10 cellular contexts compared by ENCODE assay signal in the genomic region with DNA sequence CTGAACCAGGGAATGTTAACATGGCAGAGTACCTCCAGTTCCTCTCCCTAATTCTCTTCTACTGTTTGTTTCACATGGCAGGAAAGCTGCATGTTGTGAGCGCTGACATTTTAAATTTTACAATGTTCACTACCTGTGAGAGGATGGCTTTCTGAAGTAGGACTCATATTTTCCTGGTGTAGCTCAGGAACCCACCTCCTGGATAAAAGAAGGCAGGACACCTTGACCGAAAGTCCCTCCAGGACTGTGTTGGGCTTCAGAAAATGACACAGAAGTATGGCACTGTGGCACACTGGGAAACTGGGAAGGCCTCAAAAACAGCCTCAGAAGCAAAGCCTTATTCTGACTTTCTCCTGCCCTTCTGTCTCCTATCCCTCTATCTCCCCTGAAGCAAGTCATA. TPM values are rescaled to one million over a fixed set of nuclear protein-coding genes. Genes with fewer than 3 reads are reported as not detected.
A peak's percentile ranks its signal among the peaks of the same experiment; 100 is the strongest.
DNase-seq lines count a peak whose midpoint lies in the region; ATAC-seq and TF ChIP-seq lines count a peak whose summit lies in the region.
"Had no signal": no experiment of that assay in that cellular context is flagged by ENCODE, and none has a peak within 500 bp of the region (broad histone marks: within the 10 kb centered on the region; RNA-seq: fewer than 3 reads in every experiment).

No MANE protein-coding gene starts in this region.

- H3K4me1 ChIP-seq in mesenchymal stem cell (ENCODE audit: control insufficient read depth, insufficient read depth, low read depth, low read length) (peaks cover 4% of the 10 kb centered on the region), spleen (no peaks in the 10 kb centered on the region)

- no peak for TF ChIP-seq POLR2A in spleen (IDR thresholded peaks at IDR 0.05)

- H3K23ac ChIP-seq in mesenchymal stem cell (ENCODE audit: low read length in 2 of 2): no peak overlapping the region

- peak overlapping the region; percentile 46 for H2AK5ac ChIP-seq in mesenchymal stem cell (ENCODE audit: low read length, severe bottlenecking)

- H2BK15ac ChIP-seq in mesenchymal stem cell (ENCODE audit: low read depth, poor library complexity, severe bottlenecking): no peak overlapping the region

- H2AFZ ChIP-seq in mesenchymal stem cell (ENCODE audit: low read depth, low read length): no peak overlapping the region

- H4K91ac ChIP-seq in mesenchymal stem cell (ENCODE audit: low read length): no peak overlapping the region

- H3K4me3 Mint-ChIP-seq in Calu3 (ENCODE audit: low read depth, unreplicated experiment): peak overlapping the region; percentile 24
- H3K4me3 Mint-ChIP-seq: brain had no signal

- no peak overlapping the region for H4K8ac ChIP-seq in mesenchymal stem cell (ENCODE audit: low read length)

- no peak overlapping the region for H3K18ac ChIP-seq in mesenchymal stem cell (ENCODE audit: low read depth in 1 of 2, low read length in 2 of 2)

- no peak overlapping the region for H3K9ac ChIP-seq in mesenchymal stem cell (ENCODE audit: low read length)

- H2BK5ac ChIP-seq in mesenchymal stem cell (ENCODE audit: low read depth, low read length, poor library complexity, severe bottlenecking): no peak overlapping the region

- no peaks in the 10 kb centered on the region for H3K9me3 Mint-ChIP-seq in Calu3 (ENCODE audit: low read depth, unreplicated experiment)

- H2BK12ac ChIP-seq in mesenchymal stem cell (ENCODE audit: low read length in 2 of 2): no peak overlapping the region

- no peak for TF ChIP-seq EP300 in Ishikawa (IDR thresholded peaks at IDR 0.05; ENCODE audit: borderline replicate concordance)

- no peak overlapping the region for H3K14ac ChIP-seq in mesenchymal stem cell (ENCODE audit: low read length in 2 of 2)

- H3K4me3 ChIP-seq in choroid plexus epithelial cell (ENCODE audit: low read depth, low read length) (no peak overlapping the region), mesenchymal stem cell (ENCODE audit: insufficient read depth in 1 of 2, low read depth in 1 of 2, low read length in 2 of 2) (no peak overlapping the region), spleen (no peak overlapping the region)

- 96% methylated on average over 2 of the region's 2 CpGs for whole genome bisulfite sequencing in mesenchymal stem cell
- WGBS in spleen, 5 donors: 79 to 97% (median 88%) methylated on average over 2 of the region's 2 CpGs

- CTCF ChIA-PET in Calu3 (lab: Charles Lee): interaction anchor here (0.7 to 3.6 kb wide), 4 partner anchors 12 to 30 kb away, joined by 4 to 11 read pairs (median 4); no protein-coding TSS in a partner anchor

- H3K27me3 Mint-ChIP-seq in Calu3 (ENCODE audit: unreplicated experiment): no peaks in the 10 kb centered on the region
- H3K27me3 Mint-ChIP-seq: brain had no signal

- no peak overlapping the region for H3K4me2 ChIP-seq in mesenchymal stem cell (ENCODE audit: low read length, poor library complexity, severe bottlenecking)

- no peak overlapping the region for H3K27ac ChIP-seq in mesenchymal stem cell (ENCODE audit: low read length, poor library complexity, severe bottlenecking)
- no peak overlapping the region for H3K27ac ChIP-seq in spleen

- TF ChIP-seq CTCF in Calu3 (IDR thresholded peaks at IDR 0.05; ENCODE audit: unreplicated experiment): peak; percentile 53
- peak; percentile 66 for TF ChIP-seq CTCF in choroid plexus epithelial cell (conservative IDR thresholded peaks at IDR 0.05; ENCODE audit: low read depth, low read length)
- no peak for TF ChIP-seq CTCF in spleen (IDR thresholded peaks at IDR 0.05 in 8 of 11, conservative IDR thresholded peaks at IDR 0.05 in 3 of 11)

- H2BK120ac ChIP-seq in mesenchymal stem cell (ENCODE audit: low read depth, low read length): no peak overlapping the region

- H3K36me3 ChIP-seq in mesenchymal stem cell (ENCODE audit: control insufficient read depth in 1 of 2, insufficient read depth in 2 of 2, low read depth in 1 of 2, low read length in 2 of 2) (no peaks in the 10 kb centered on the region), spleen (no peaks in the 10 kb centered on the region)

- peak overlapping the region; percentile 79 for H3K27ac Mint-ChIP-seq in Calu3 (ENCODE audit: unreplicated experiment)
- H3K27ac Mint-ChIP-seq: brain had no signal

- peaks cover 56% of the 10 kb centered on the region for H3K36me3 Mint-ChIP-seq in Calu3 (ENCODE audit: insufficient read depth, unreplicated experiment)
- H3K36me3 Mint-ChIP-seq: brain had no signal

- BruUV-seq in Calu3 (replicated peaks; lab: Mats Ljungman, UMichigan): no TSS peak

- DNase-seq in Calu3 (peak; percentile 46), choroid plexus epithelial cell (ENCODE audit: low read depth) (peak; percentile 30), mesenchymal stem cell (no peak), spleen (no peak), NCI-H510A (lab: John Stamatoyannopoulos, UW) (no peak), NCI-H2081 treated with DMSO at 0.1 percent for 48 hours (lab: John Stamatoyannopoulos, UW) (no peak)
- DNase-seq: DMS79 treated with DMSO at 0.1 percent for 48 hours had no signal

- ATAC-seq in HG02571 (IDR thresholded peaks at IDR 0.05; ENCODE audit: unreplicated experiment): no peak

- H3K4ac ChIP-seq in mesenchymal stem cell (ENCODE audit: low read depth in 1 of 2, low read length in 2 of 2): no peak overlapping the region

- H3K27me3 ChIP-seq in mesenchymal stem cell (ENCODE audit: control insufficient read depth in 1 of 2, insufficient read depth in 1 of 2, low read length in 2 of 2) (no peaks in the 10 kb centered on the region), spleen (replicated peaks in 1 of 7) (no peaks in the 10 kb centered on the region)

- intact Hi-C loops in Calu3 (cut with micrococcal nuclease; ENCODE audit: unreplicated experiment): no loop called here
- intact Hi-C loops in spleen (cut with DNase I; ENCODE audit: low total_unique reads): no loop called here

- H3K79me1 ChIP-seq in mesenchymal stem cell (replicated peaks; ENCODE audit: low read length, poor library complexity, severe bottlenecking): peaks cover 23% of the 10 kb centered on the region

- peaks cover 76% of the 10 kb centered on the region for H3K4me1 Mint-ChIP-seq in Calu3 (ENCODE audit: low read depth, unreplicated experiment)

- TF ChIP-seq RAD21 in Ishikawa (IDR thresholded peaks at IDR 0.05; ENCODE audit: low read depth): 0 out of 2 replicates have a peak, but pooled peaks have one; percentile 27

- H3K9me3 ChIP-seq in mesenchymal stem cell (ENCODE audit: control insufficient read depth, low read length) (no peaks in the 10 kb centered on the region), spleen (no peaks in the 10 kb centered on the region)

TF ChIP-seq in Ishikawa, 13 proteins besides CTCF, POLR2A, EP300 and RAD21:
- TF ChIP-seq TAF1 (IDR thresholded peaks at IDR 0.05; ENCODE audit: low read depth) (no peak), YY1 (IDR thresholded peaks at IDR 0.05; ENCODE audit: low read depth) (no peak), TEAD4 (IDR thresholded peaks at IDR 0.05) (no peak), FOXM1 (IDR thresholded peaks at IDR 0.05; ENCODE audit: borderline replicate concordance, low read depth) (no peak), NFIC (IDR thresholded peaks at IDR 0.05) (no peak)
- TF ChIP-seq, protein P1, sequence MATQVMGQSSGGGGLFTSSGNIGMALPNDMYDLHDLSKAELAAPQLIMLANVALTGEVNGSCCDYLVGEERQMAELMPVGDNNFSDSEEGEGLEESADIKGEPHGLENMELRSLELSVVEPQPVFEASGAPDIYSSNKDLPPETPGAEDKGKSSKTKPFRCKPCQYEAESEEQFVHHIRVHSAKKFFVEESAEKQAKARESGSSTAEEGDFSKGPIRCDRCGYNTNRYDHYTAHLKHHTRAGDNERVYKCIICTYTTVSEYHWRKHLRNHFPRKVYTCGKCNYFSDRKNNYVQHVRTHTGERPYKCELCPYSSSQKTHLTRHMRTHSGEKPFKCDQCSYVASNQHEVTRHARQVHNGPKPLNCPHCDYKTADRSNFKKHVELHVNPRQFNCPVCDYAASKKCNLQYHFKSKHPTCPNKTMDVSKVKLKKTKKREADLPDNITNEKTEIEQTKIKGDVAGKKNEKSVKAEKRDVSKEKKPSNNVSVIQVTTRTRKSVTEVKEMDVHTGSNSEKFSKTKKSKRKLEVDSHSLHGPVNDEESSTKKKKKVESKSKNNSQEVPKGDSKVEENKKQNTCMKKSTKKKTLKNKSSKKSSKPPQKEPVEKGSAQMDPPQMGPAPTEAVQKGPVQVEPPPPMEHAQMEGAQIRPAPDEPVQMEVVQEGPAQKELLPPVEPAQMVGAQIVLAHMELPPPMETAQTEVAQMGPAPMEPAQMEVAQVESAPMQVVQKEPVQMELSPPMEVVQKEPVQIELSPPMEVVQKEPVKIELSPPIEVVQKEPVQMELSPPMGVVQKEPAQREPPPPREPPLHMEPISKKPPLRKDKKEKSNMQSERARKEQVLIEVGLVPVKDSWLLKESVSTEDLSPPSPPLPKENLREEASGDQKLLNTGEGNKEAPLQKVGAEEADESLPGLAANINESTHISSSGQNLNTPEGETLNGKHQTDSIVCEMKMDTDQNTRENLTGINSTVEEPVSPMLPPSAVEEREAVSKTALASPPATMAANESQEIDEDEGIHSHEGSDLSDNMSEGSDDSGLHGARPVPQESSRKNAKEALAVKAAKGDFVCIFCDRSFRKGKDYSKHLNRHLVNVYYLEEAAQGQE (IDR thresholded peaks at IDR 0.05; ENCODE audit: low read depth): no peak
- TF ChIP-seq, protein P2, sequence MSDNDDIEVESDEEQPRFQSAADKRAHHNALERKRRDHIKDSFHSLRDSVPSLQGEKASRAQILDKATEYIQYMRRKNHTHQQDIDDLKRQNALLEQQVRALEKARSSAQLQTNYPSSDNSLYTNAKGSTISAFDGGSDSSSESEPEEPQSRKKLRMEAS (IDR thresholded peaks at IDR 0.05): no peak
TF ChIP-seq in Ishikawa: peak in this region for 0.

RNA-seq across cellular contexts. Expression of a gene that starts 33.3 kb away (rescaled TPM):
- total RNA-seq in Calu3 (2022) (201 and 265 TPM in 2 replicates), spleen (10 to 100 TPM; 22.1 to 67.8 (median 41.4) TPM)
- polyA plus RNA-seq in mesenchymal stem cell (2013, experiment 1 of 2): 48.5 TPM
- polyA plus RNA-seq in mesenchymal stem cell (2013, experiment 2 of 2): 49.0 TPM
- polyA plus RNA-seq in spleen: 1 to 10 TPM; 3.3 to 4.4 (median 4.0) TPM

Comparison
In these comparisons a context has a peak if more than half of its experiments do, and no peak if none do; other contexts are left out.
1. DNase-seq: peak in Calu3 (single experiment) and choroid plexus epithelial cell (single experiment); none in mesenchymal stem cell (single experiment), spleen (single experiment), NCI-H510A (single experiment) and NCI-H2081 treated with DMSO at 0.1 percent for 48 hours (single experiment).
2. CTCF ChIP-seq: peak in Calu3 (single experiment) and choroid plexus epithelial cell (single experiment); none in spleen (0 of 11).